In genomic region chr5:93512799-93513198, GRCh38 we compare ENCODE assay signal across 18 cellular contexts.
DNase-seq lines count a peak whose midpoint lies in the region; ATAC-seq and TF ChIP-seq lines count a peak whose summit lies in the region.
"Had no signal": no experiment of that assay in that cellular context is flagged by ENCODE, and none has a peak within 500 bp of the region (broad histone marks: within the 10 kb centered on the region; RNA-seq: fewer than 3 reads in every experiment).

No MANE protein-coding gene starts in this region.

- H3K9me3 Mint-ChIP-seq in MCF 10A (ENCODE audit: unreplicated experiment) = no peaks in the 10 kb centered on the region
- H3K9me3 Mint-ChIP-seq: activated CD4-positive, alpha-beta memory T cell treated with anti-CD3 and anti-CD28 coated beads for 36 hours; activated T-helper 2 cell treated with anti-CD3 and anti-CD28 coated beads, Interferon-gamma antibody, Interleukin-2, Interleukin-4, amounts not matched to agents 10 μg/mL and 5 μg/mL and 100 μg/mL, durations not matched to agents 14 hours and 24 hours and 36 hours; IgD-negative memory B cell had no signal

- H3K36me3 Mint-ChIP-seq in MCF 10A (ENCODE audit: insufficient read depth, unreplicated experiment) = no peaks in the 10 kb centered on the region
- H3K36me3 Mint-ChIP-seq: activated CD4-positive, alpha-beta memory T cell treated with anti-CD3 and anti-CD28 coated beads for 36 hours; IgD-negative memory B cell had no signal

- H3K36me3 ChIP-seq in breast epithelium = no peaks in the 10 kb centered on the region
- H3K36me3 ChIP-seq: spleen, suprapubic skin had no signal

- DNase-seq in MCF 10A (ENCODE audit: unreplicated experiment) (peak; percentile 29), breast epithelium (ENCODE audit: low spot score in 2 of 2) (no peak), astrocyte of the spinal cord (ENCODE audit: low read depth, low spot score) (peak; percentile 88), foreskin melanocyte (peak; percentile 26), left cardiac atrium (no peak), HPDE6-E6E7 (ENCODE audit: extremely low spot score) (no peak)
- DNase-seq in activated CD4-positive, alpha-beta T cell treated with anti-CD3 and anti-CD28 coated beads, Interleukin-2, amount 50 U/mL, for 48 hours = no peak
- DNase-seq: 8988T; activated CD4-positive, alpha-beta memory T cell treated with anti-CD3 and anti-CD28 coated beads for 36 hours; mesendoderm; NCI-H524 treated with DMSO at 0.1 percent for 48 hours; occipital lobe; spleen had no signal

- H3K27ac ChIP-seq in breast epithelium = no peak overlapping the region
- H3K27ac ChIP-seq: RWPE1, spleen, suprapubic skin had no signal

- POLR2A ChIA-PET in MCF 10A (lab: Yijun Ruan, JAX) = no interaction called here

- H3K4me3 ChIP-seq in breast epithelium = no peak overlapping the region
- H3K4me3 ChIP-seq in astrocyte of the spinal cord (ENCODE audit: low read depth, low read length) = no peak overlapping the region
- H3K4me3 ChIP-seq: spleen, suprapubic skin had no signal

- CTCF ChIA-PET in MCF 10A (lab: Yijun Ruan, JAX) = no interaction called here

- H3K27me3 Mint-ChIP-seq in MCF 10A (ENCODE audit: insufficient read depth, unreplicated experiment) = no peaks in the 10 kb centered on the region
- H3K27me3 Mint-ChIP-seq: IgD-negative memory B cell had no signal

- ATAC-seq in GM18520 (IDR thresholded peaks at IDR 0.05; ENCODE audit: unreplicated experiment) = no peak
- no peak for ATAC-seq in left cardiac atrium

- no peak for TF ChIP-seq POLR2A in breast epithelium (IDR thresholded peaks at IDR 0.05)

- intact Hi-C loops in MCF 10A (cut with micrococcal nuclease) = no loop called here
- intact Hi-C loops in breast epithelium (cut with DNase I; ENCODE audit: low total_unique reads) = no loop called here
- intact Hi-C loops in left cardiac atrium (cut with DNase I) = no loop called here

- H3K4me1 Mint-ChIP-seq in MCF 10A (ENCODE audit: insufficient read depth, unreplicated experiment) = no peaks in the 10 kb centered on the region
- H3K4me1 Mint-ChIP-seq: IgD-negative memory B cell had no signal

- H3K9me3 ChIP-seq in breast epithelium = no peaks in the 10 kb centered on the region
- H3K9me3 ChIP-seq: spleen, suprapubic skin had no signal

- in situ Hi-C loops in astrocyte of the spinal cord (cut with HindIII; ENCODE audit: low sequenced_read_pairs) = no loop called here

- H3K4me3 Mint-ChIP-seq in MCF 10A (ENCODE audit: unreplicated experiment) = no peak overlapping the region
- H3K4me3 Mint-ChIP-seq: activated CD4-positive, alpha-beta memory T cell treated with anti-CD3 and anti-CD28 coated beads for 36 hours; IgD-negative memory B cell had no signal

- no peaks in the 10 kb centered on the region for H3K4me1 ChIP-seq in breast epithelium
- H3K4me1 ChIP-seq: spleen, suprapubic skin had no signal

- no peak overlapping the region for H3K27ac Mint-ChIP-seq in MCF 10A (ENCODE audit: low read depth, unreplicated experiment)
- H3K27ac Mint-ChIP-seq: activated CD4-positive, alpha-beta memory T cell treated with anti-CD3 and anti-CD28 coated beads for 36 hours; activated T-helper 2 cell treated with anti-CD3 and anti-CD28 coated beads, Interferon-gamma antibody, Interleukin-2, Interleukin-4, amounts not matched to agents 10 μg/mL and 5 μg/mL and 100 μg/mL, durations not matched to agents 14 hours and 24 hours and 36 hours; IgD-negative memory B cell had no signal

- no peaks in the 10 kb centered on the region for H3K27me3 ChIP-seq in breast epithelium
- H3K27me3 ChIP-seq: spleen, suprapubic skin had no signal

- TF ChIP-seq CTCF in MCF 10A (IDR thresholded peaks at IDR 0.05; ENCODE audit: unreplicated experiment) (no peak), breast epithelium (IDR thresholded peaks at IDR 0.05) (no peak), astrocyte of the spinal cord (IDR thresholded peaks at IDR 0.05; ENCODE audit: low read depth, low read length) (no peak)

- no TSS peak for BruUV-seq in MCF 10A (replicated peaks; lab: Mats Ljungman, UMichigan)

Comparison
In these comparisons a context has a peak if more than half of its experiments do, and no peak if none do; other contexts are left out.
1. DNase-seq: peak in MCF 10A (single experiment), astrocyte of the spinal cord (single experiment) and foreskin melanocyte (single experiment); none in breast epithelium (0 of 2), activated CD4-positive, alpha-beta T cell treated with anti-CD3 and anti-CD28 coated beads, Interleukin-2, amount 50 U/mL, for 48 hours (0 of 2), left cardiac atrium (single experiment) and HPDE6-E6E7 (single experiment).